In the genomic region with DNA sequence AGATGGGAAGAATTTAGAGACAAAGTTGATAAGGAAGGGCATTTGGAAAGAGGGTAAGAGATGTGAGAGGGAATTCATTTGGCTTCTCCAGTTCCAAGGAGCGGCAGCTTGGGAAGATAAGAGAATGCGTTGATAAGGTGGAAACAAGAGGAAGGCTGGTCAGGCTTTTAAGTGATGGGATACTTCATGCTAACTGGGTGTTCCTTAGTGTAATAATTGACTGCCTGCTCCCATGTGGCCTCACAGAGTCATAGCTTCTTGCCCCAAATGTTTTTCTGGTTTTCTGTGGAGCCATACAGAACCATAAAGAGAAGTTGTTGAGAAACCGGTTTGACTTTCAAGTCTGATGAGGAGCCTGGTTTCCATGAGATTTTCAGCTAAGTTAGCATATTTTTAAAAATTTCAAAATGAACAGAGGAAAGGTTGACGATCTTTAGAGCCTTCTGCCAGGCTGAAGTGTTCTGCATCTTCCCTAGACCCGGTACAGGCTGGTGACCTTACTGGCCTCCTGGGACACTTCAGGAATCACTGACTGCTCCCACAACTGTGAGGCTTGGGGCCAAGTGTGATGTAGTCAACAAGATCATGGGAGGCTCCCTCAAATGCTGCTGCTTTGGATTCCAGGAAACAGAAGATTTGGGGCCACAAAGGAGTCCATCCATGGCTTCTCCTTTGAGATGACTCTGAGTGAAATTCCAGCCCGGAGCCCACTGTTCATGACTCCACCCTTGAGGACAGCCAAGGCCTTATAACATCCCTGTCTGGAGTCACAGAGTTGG, we compare ENCODE assay signal across 15 cellular contexts.
DNase-seq lines count a peak whose midpoint lies in the region; ATAC-seq, FAIRE-seq and TF ChIP-seq lines count a peak whose summit lies in the region.
"Had no signal": no experiment of that assay in that cellular context is flagged by ENCODE, and none has a peak within 500 bp of the region (broad histone marks: within the 10 kb centered on the region; RNA-seq: fewer than 3 reads in every experiment).

No MANE protein-coding gene starts in this region.

- H3K9me1 ChIP-seq in K562 (ENCODE audit: control insufficient read depth, insufficient read depth, low read length) = no peaks in the 10 kb centered on the region

- H3K9me3 Mint-ChIP-seq in T-cell (no peaks in the 10 kb centered on the region), glutamatergic neuron (ENCODE audit: unreplicated experiment) (no peaks in the 10 kb centered on the region)
- H3K9me3 Mint-ChIP-seq: activated T-cell treated with anti-CD3 and anti-CD28 coated beads, Interleukin-2, amount 50 U/mL, for 4 hours had no signal

- POLR2A ChIA-PET in K562 (lab: Yijun Ruan, JAX) (no interaction called here), T-cell (lab: Charles Lee) (no interaction called here)

- no peak overlapping the region for H3K9ac ChIP-seq in K562 (ENCODE audit: insufficient read depth in 1 of 2, low read depth in 2 of 2, low read length in 2 of 2)

- H3K27ac ChIP-seq in K562 (ENCODE audit: extremely low read depth, low read depth, low read length) (no peak overlapping the region), left ventricle myocardium inferior (replicated peaks) (peak overlapping the region; percentile 93), testis (peak overlapping the region; percentile 10 to 63)

- no peaks in the 10 kb centered on the region for H3K27me3 Mint-ChIP-seq in T-cell
- no peaks in the 10 kb centered on the region for H3K27me3 Mint-ChIP-seq in glutamatergic neuron (ENCODE audit: unreplicated experiment)
- H3K27me3 Mint-ChIP-seq: dendritic cell treated with granulocyte-macrophage colony-stimulating factor and Interleukin-4, amounts not matched to agents 40 ng/mL and 50 ng/mL, for 4 days had no signal

- peaks cover 8% of the 10 kb centered on the region; the same call in 2 of the 3 replicates for H3K36me3 ChIP-seq in K562 (ENCODE audit: control insufficient read depth, insufficient read depth, low read length)
- peaks cover 3% of the 10 kb centered on the region for H3K36me3 ChIP-seq in left ventricle myocardium inferior
- no peaks in the 10 kb centered on the region for H3K36me3 ChIP-seq in testis (ENCODE audit: low read depth, missing control alignments)
- H3K36me3 ChIP-seq: BE2C had no signal

- FAIRE-seq in K562 (lab: Jason Lieb, UNC) (no peak), urothelium cell line (lab: Jason Lieb, UNC) (no peak)
- FAIRE-seq: small intestine had no signal

- H3K4me3 Mint-ChIP-seq in T-cell = no peak overlapping the region
- H3K4me3 Mint-ChIP-seq in glutamatergic neuron (ENCODE audit: unreplicated experiment) = no peak overlapping the region
- H3K4me3 Mint-ChIP-seq: activated T-cell treated with anti-CD3 and anti-CD28 coated beads, Interleukin-2, amount 50 U/mL, for 4 hours; dendritic cell treated with granulocyte-macrophage colony-stimulating factor and Interleukin-4, amounts not matched to agents 40 ng/mL and 50 ng/mL, for 4 days had no signal

- peaks cover 61% of the 10 kb centered on the region for H3K36me3 Mint-ChIP-seq in T-cell
- no peaks in the 10 kb centered on the region for H3K36me3 Mint-ChIP-seq in glutamatergic neuron (ENCODE audit: unreplicated experiment)

- DNase-seq in K562 (ENCODE audit: extremely low read depth in 1 of 4, low spot score in 3 of 4) (no peak), left ventricle myocardium inferior (peak; percentile 72), omental fat pad (ENCODE audit: low spot score) (no peak), testis (peak; percentile 77), urothelium cell line (ENCODE audit: low spot score) (no peak), T-cell (no peak), glutamatergic neuron (no peak)
- DNase-seq: activated CD4-positive, alpha-beta T cell treated with anti-CD3 and anti-CD28 coated beads for 4 hours; activated T-cell treated with anti-CD3 and anti-CD28 coated beads, Interleukin-2, amount 50 U/mL, for 4 hours; amygdala; BE2C; NCI-H2029; small intestine had no signal

- CTCF ChIA-PET in K562 (lab: Yijun Ruan, JAX; ENCODE audit: low intra/inter-chr PET ratio) = no interaction called here
- CTCF ChIA-PET in T-cell (lab: Charles Lee) = no interaction called here

- H3K4me3 ChIP-seq in K562 (no peak overlapping the region), left ventricle myocardium inferior (no peak overlapping the region), testis (no peak overlapping the region)

- TF ChIP-seq CTCF in K562 (IDR thresholded peaks at IDR 0.05 in 2 of 3, conservative IDR thresholded peaks at IDR 0.05 in 1 of 3; ENCODE audit: insufficient read depth in 2 of 3, low read depth in 1 of 3, low read length in 3 of 3) (no peak), left ventricle myocardium inferior (IDR thresholded peaks at IDR 0.05; ENCODE audit: borderline replicate concordance) (no peak), omental fat pad (IDR thresholded peaks at IDR 0.05) (no peak), testis (IDR thresholded peaks at IDR 0.05) (no peak), glutamatergic neuron (IDR thresholded peaks at IDR 0.05; ENCODE audit: partially characterized antibody, unreplicated experiment) (no peak)

- intact Hi-C loops in K562 (cut with micrococcal nuclease) = no loop called here
- intact Hi-C loops in left ventricle myocardium inferior (cut with micrococcal nuclease) = no loop called here
- intact Hi-C loops in testis (cut with DNase I; ENCODE audit: low total_unique reads) = no loop called here

- H3K9me3 ChIP-seq in K562 (replicated peaks; ENCODE audit: control insufficient read depth, insufficient read depth, low read depth, low read length) (no peaks in the 10 kb centered on the region), left ventricle myocardium inferior (replicated peaks) (no peaks in the 10 kb centered on the region), testis (no peaks in the 10 kb centered on the region)
- H3K9me3 ChIP-seq: BE2C had no signal

- no peak for TF ChIP-seq EP300 in K562 (IDR thresholded peaks at IDR 0.05; ENCODE audit: low read length)

- in situ Hi-C loops in K562 (cut with MboI) = no loop called here

- H2AFZ ChIP-seq in K562 (ENCODE audit: low read depth, low read length) = no peak overlapping the region

- H3K27me3 ChIP-seq in K562 (ENCODE audit: control insufficient read depth in 2 of 2, insufficient read depth in 2 of 2, low read length in 2 of 2) = no peaks in the 10 kb centered on the region
- H3K27me3 ChIP-seq in left ventricle myocardium inferior (ENCODE audit: low read depth) = no peaks in the 10 kb centered on the region
- no peaks in the 10 kb centered on the region for H3K27me3 ChIP-seq in testis
- H3K27me3 ChIP-seq: BE2C had no signal

- H3K4me1 Mint-ChIP-seq in T-cell (peaks cover 0 to 6% (median 2%) of the 10 kb centered on the region in 3 donors), glutamatergic neuron (ENCODE audit: low read depth, unreplicated experiment) (peaks cover 7% of the 10 kb centered on the region)

- BruUV-seq in K562 (replicated peaks; lab: Mats Ljungman, UMichigan) = no TSS peak

- no peak overlapping the region for H3K4me2 ChIP-seq in K562 (ENCODE audit: insufficient read depth, low read length)

- no peak overlapping the region for H3K27ac Mint-ChIP-seq in T-cell
- H3K27ac Mint-ChIP-seq in glutamatergic neuron (ENCODE audit: unreplicated experiment) = no peak overlapping the region
- H3K27ac Mint-ChIP-seq: dendritic cell treated with granulocyte-macrophage colony-stimulating factor and Interleukin-4, amounts not matched to agents 40 ng/mL and 50 ng/mL, for 4 days had no signal

- no peak for TF ChIP-seq POLR2A in K562 (conservative IDR thresholded peaks at IDR 0.05)
- TF ChIP-seq POLR2A in testis (IDR thresholded peaks at IDR 0.05) = no peak

- ATAC-seq in K562 (no peak), omental fat pad (ENCODE audit: low FRiP score) (peak; percentile 49), T-cell (replicated peaks in 1 of 4) (no peak)
- ATAC-seq in activated CD4-positive, CD25-positive, alpha-beta regulatory T cell treated with anti-CD3 and anti-CD28 coated beads, Interleukin-2, amount 50 U/mL, for 24 hours = no peak
- ATAC-seq: activated T-cell treated with anti-CD3 and anti-CD28 coated beads, Interleukin-2, amount 50 U/mL, for 4 hours had no signal

- no peaks in the 10 kb centered on the region for H3K79me2 ChIP-seq in K562 (ENCODE audit: control insufficient read depth, insufficient read depth, low read length)

- 54% methylated on average over 6 of the region's 6 CpGs for WGBS in K562 (ENCODE audit: insufficient coverage, low coverage, missing lambda C conversion rate)
- WGBS in testis, 2 donors = 50 to 57% methylated on average over 6 of the region's 6 CpGs

- H4K20me1 ChIP-seq in K562 (replicated peaks; ENCODE audit: control insufficient read depth, insufficient read depth, low read length) = no peaks in the 10 kb centered on the region

- TF ChIP-seq RAD21 in K562 (CRISPR knock-in tag; conservative IDR thresholded peaks at IDR 0.05 in 1 of 2, IDR thresholded peaks at IDR 0.05 in 1 of 2) = no peak

- H3K4me1 ChIP-seq in K562 (replicated peaks in 1 of 2; ENCODE audit: control insufficient read depth in 2 of 2, insufficient read depth in 2 of 2, low read length in 2 of 2) = 0 out of 5 replicates have a peak, but pooled peaks cover 0 to 5% of the 10 kb centered on the region in 2 experiments
- H3K4me1 ChIP-seq in left ventricle myocardium inferior = peaks cover 54% of the 10 kb centered on the region
- peaks cover 27% of the 10 kb centered on the region for H3K4me1 ChIP-seq in testis

TF ChIP-seq in K562, 482 proteins besides CTCF, POLR2A, EP300 and RAD21 (continues in another document):
- no peak for TF ChIP-seq RFX1 (IDR thresholded peaks at IDR 0.05)
- TF ChIP-seq ZNF512 (tag; IDR thresholded peaks at IDR 0.05) = no peak
- no peak for TF ChIP-seq SIN3A (IDR thresholded peaks at IDR 0.05; ENCODE audit: borderline replicate concordance in 2 of 2, control insufficient read depth in 1 of 2, low read depth in 2 of 2, low read length in 2 of 2)
- TF ChIP-seq DMBX1 (CRISPR knock-in tag; IDR thresholded peaks at IDR 0.05; ENCODE audit: borderline replicate concordance) = no peak
- TF ChIP-seq KLF16 (IDR thresholded peaks at IDR 0.05) = no peak

Comparison
In these comparisons a context has a peak if more than half of its experiments do, and no peak if none do; other contexts are left out.
1. DNase-seq: peak in left ventricle myocardium inferior (single experiment) and testis (single experiment); none in K562 (0 of 4), omental fat pad (single experiment), urothelium cell line (single experiment), T-cell (0 of 34) and glutamatergic neuron (single experiment).